ENCODE assay signal across 8 cellular contexts in the genomic region with DNA sequence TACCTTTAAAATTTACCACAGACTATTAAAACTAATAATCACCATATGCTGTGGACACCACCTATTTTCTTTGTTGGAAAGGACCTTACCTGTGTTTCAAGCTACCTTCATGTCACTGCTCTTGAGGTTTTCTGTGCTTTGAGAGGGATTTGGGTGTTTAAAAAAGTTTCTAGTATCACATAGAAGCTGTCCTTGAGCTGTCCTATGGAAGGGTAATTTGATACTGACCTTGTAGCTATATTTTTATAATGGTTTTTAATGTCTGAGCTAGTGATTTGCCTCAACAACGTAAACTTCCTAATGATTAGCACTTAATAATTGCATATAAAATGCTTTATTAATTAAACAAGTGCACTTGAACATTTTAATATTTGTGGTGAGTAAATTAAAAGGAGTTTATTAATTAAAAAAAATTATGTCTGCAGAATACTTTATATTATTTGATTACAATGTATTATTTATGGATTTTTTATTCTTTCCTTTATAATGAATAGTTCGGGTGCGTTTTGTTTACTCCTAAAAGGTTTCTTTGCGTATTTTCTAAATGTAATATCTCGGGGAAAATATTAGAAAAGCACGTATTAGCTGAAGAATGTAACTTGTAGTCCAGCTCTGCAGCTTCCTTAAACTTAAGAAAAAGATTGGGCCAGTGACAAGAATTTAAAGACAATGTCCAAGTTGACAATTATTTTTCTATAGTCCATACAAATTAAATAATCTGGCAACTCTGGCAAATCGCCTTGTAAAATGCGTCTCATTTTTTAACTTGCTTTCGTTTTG. TPM values are rescaled to one million over a fixed set of nuclear protein-coding genes. Genes with fewer than 3 reads are reported as not detected.
A peak's percentile ranks its signal among the peaks of the same experiment; 100 is the strongest.
DNase-seq lines count a peak whose midpoint lies in the region; ATAC-seq and TF ChIP-seq lines count a peak whose summit lies in the region.
"Had no signal": no experiment of that assay in that cellular context is flagged by ENCODE, and none has a peak within 500 bp of the region (broad histone marks: within the 10 kb centered on the region; RNA-seq: fewer than 3 reads in every experiment).

No MANE protein-coding gene starts in this region.

- WGBS in transverse colon (ENCODE audit: low coverage in 1 of 2), 2 donors = 25 to 41% methylated on average over 9 of the region's 9 CpGs
- 23 to 25% methylated on average over 9 of the region's 9 CpGs for WGBS in gastroesophageal sphincter (ENCODE audit: low coverage in 1 of 2), 2 donors

- DNase-seq in activated naive CD4-positive, alpha-beta T cell treated with anti-CD3 and anti-CD28 coated beads, Interleukin-2, amount 50 U/mL, for 72 hours (ENCODE audit: low spot score in 2 of 2) = no peak
- DNase-seq in fibroblast of lung (ENCODE audit: low read depth in 2 of 2) (no peak), transverse colon (no peak)
- DNase-seq: NCI-H510A treated with DMSO at 0.1 percent for 48 hours; stimulated activated CD4-positive, alpha-beta T cell treated with anti-CD3 and anti-CD28 coated beads, Interleukin-1b, Interleukin-23, amount 100 ng/mL, for 48 hours had no signal

- no peak for TF ChIP-seq CTCF in fibroblast of lung (conservative IDR thresholded peaks at IDR 0.05 in 1 of 2, IDR thresholded peaks at IDR 0.05 in 1 of 2; ENCODE audit: low read depth in 1 of 2, low read length in 2 of 2)
- no peak for TF ChIP-seq CTCF in transverse colon (IDR thresholded peaks at IDR 0.05)
- no peak for TF ChIP-seq CTCF in gastroesophageal sphincter (IDR thresholded peaks at IDR 0.05)

- no peak overlapping the region for H2AFZ ChIP-seq in fibroblast of lung (ENCODE audit: low read length)

- in situ Hi-C loops in transverse colon (cut with MboI; ENCODE audit: low pct_ligation_motif_present in 1 of 4, low pct_unique_long_range_greater_than_20kb in 1 of 4, low sequenced_read_pairs in 3 of 4) = loop anchor here in 1 of 4 donors (25.0 kb wide), 1 partner anchor 680 kb away; no protein-coding TSS in a partner anchor

- no peaks in the 10 kb centered on the region for H3K9me3 Mint-ChIP-seq in activated naive CD4-positive, alpha-beta T cell treated with anti-CD3 and anti-CD28 coated beads, Interleukin-2, amount 50 U/mL, for 24 hours
- no peaks in the 10 kb centered on the region for H3K9me3 Mint-ChIP-seq in activated naive CD4-positive, alpha-beta T cell treated with anti-CD3 and anti-CD28 coated beads, Interleukin-2, amount 50 U/mL, for 72 hours

- no peak for ATAC-seq in activated naive CD4-positive, alpha-beta T cell treated with anti-CD3 and anti-CD28 coated beads, Interleukin-2, amount 50 U/mL, for 72 hours
- no peak for ATAC-seq in GM18870 (IDR thresholded peaks at IDR 0.05; ENCODE audit: unreplicated experiment)
- no peak for ATAC-seq in gastroesophageal sphincter

- H3K9ac ChIP-seq in fibroblast of lung (ENCODE audit: insufficient read depth, low read length) = no peak overlapping the region

- peak overlapping the region in 2 of 4 experiments; percentile 23 to 47 for H3K4me3 ChIP-seq in fibroblast of lung (replicated peaks in 1 of 4; ENCODE audit: control extremely low read depth in 1 of 4, insufficient read depth in 1 of 4, low read depth in 3 of 4, low read length in 4 of 4)
- H3K4me3 ChIP-seq in transverse colon = peak overlapping the region in 3 of 4 donors; percentile 17 to 68 (median 55)
- H3K4me3 ChIP-seq in gastroesophageal sphincter = peak overlapping the region in 1 of 2 donors; percentile 57

- H3K9me3 ChIP-seq in fibroblast of lung (ENCODE audit: control insufficient read depth, insufficient read depth, low read depth, low read length) (no peaks in the 10 kb centered on the region), transverse colon (no peaks in the 10 kb centered on the region), gastroesophageal sphincter (no peaks in the 10 kb centered on the region)

- H3K27me3 ChIP-seq in fibroblast of lung (ENCODE audit: control insufficient read depth, insufficient read depth, low read length) = peaks cover 76% of the 10 kb centered on the region
- peaks cover 65% of the 10 kb centered on the region for H3K27me3 ChIP-seq in transverse colon
- peaks cover 100% of the 10 kb centered on the region for H3K27me3 ChIP-seq in gastroesophageal sphincter

- H3K36me3 Mint-ChIP-seq in activated naive CD4-positive, alpha-beta T cell treated with anti-CD3 and anti-CD28 coated beads, Interleukin-2, amount 50 U/mL, for 24 hours = peaks cover 6% of the 10 kb centered on the region
- peaks cover 8 to 33% of the 10 kb centered on the region in 2 donors for H3K36me3 Mint-ChIP-seq in activated naive CD4-positive, alpha-beta T cell treated with anti-CD3 and anti-CD28 coated beads, Interleukin-2, amount 50 U/mL, for 72 hours

- no peaks in the 10 kb centered on the region for H3K79me2 ChIP-seq in fibroblast of lung (ENCODE audit: control insufficient read depth, insufficient read depth, low read length)

- no peak for TF ChIP-seq EP300 in transverse colon (IDR thresholded peaks at IDR 0.05; ENCODE audit: low read depth)
- no peak for TF ChIP-seq EP300 in gastroesophageal sphincter (IDR thresholded peaks at IDR 0.05)

- intact Hi-C loops in transverse colon (cut with DNase I; ENCODE audit: low total_unique reads) = no loop called here

- peaks cover 68% of the 10 kb centered on the region for H3K27me3 Mint-ChIP-seq in activated naive CD4-positive, alpha-beta T cell treated with anti-CD3 and anti-CD28 coated beads, Interleukin-2, amount 50 U/mL, for 24 hours

- H3K4me2 ChIP-seq in fibroblast of lung (ENCODE audit: extremely low read depth, insufficient read depth, low read length) = peak overlapping the region; percentile 58

- peak overlapping the region; percentile 75 for H3K4me3 Mint-ChIP-seq in activated naive CD4-positive, alpha-beta T cell treated with anti-CD3 and anti-CD28 coated beads, Interleukin-2, amount 50 U/mL, for 24 hours

- peaks cover 42% of the 10 kb centered on the region for H3K4me1 Mint-ChIP-seq in activated naive CD4-positive, alpha-beta T cell treated with anti-CD3 and anti-CD28 coated beads, Interleukin-2, amount 50 U/mL, for 24 hours

- H3K27ac ChIP-seq in fibroblast of lung (ENCODE audit: insufficient read depth, low read length) (no peak overlapping the region), transverse colon (peak overlapping the region; percentile 94 to 96 (median 94)), gastroesophageal sphincter (peak overlapping the region in 2 of 4 donors; percentile 31 to 84)

- H3K4me1 ChIP-seq in fibroblast of lung (ENCODE audit: control insufficient read depth, extremely low read depth, insufficient read depth, low read length) (no peaks in the 10 kb centered on the region), transverse colon (peaks cover 18 to 64% (median 41%) of the 10 kb centered on the region in 4 donors), gastroesophageal sphincter (peaks cover 0 to 54% (median 13%) of the 10 kb centered on the region in 3 donors)

- no peak overlapping the region for H3K27ac Mint-ChIP-seq in activated naive CD4-positive, alpha-beta T cell treated with anti-CD3 and anti-CD28 coated beads, Interleukin-2, amount 50 U/mL, for 24 hours
- no peak overlapping the region for H3K27ac Mint-ChIP-seq in activated naive CD4-positive, alpha-beta T cell treated with anti-CD3 and anti-CD28 coated beads, Interleukin-2, amount 50 U/mL, for 72 hours

- no peak for TF ChIP-seq POLR2A in transverse colon (IDR thresholded peaks at IDR 0.05)
- no peak for TF ChIP-seq POLR2A in gastroesophageal sphincter (IDR thresholded peaks at IDR 0.05)

- no peaks in the 10 kb centered on the region for H4K20me1 ChIP-seq in fibroblast of lung (ENCODE audit: control insufficient read depth, extremely low read depth, insufficient read depth, low read length)

- H3K36me3 ChIP-seq in fibroblast of lung (ENCODE audit: control insufficient read depth, insufficient read depth, low read length) (no peaks in the 10 kb centered on the region), transverse colon (no peaks in the 10 kb centered on the region), gastroesophageal sphincter (no peaks in the 10 kb centered on the region)

RNA-seq across cellular contexts. Expression of gene HOXD8, which starts 2.3 kb away (rescaled TPM):
- total RNA-seq in activated naive CD4-positive, alpha-beta T cell treated with anti-CD3 and anti-CD28 coated beads, Interleukin-2, amount 50 U/mL, for 72 hours = not detected
- total RNA-seq in fibroblast of lung (not detected in 2 replicates), transverse colon (10 to 100 TPM in 2 of 4 donors, 1 to 10 TPM in 2; 7.8 to 23.5 (median 13.4) TPM), gastroesophageal sphincter (1 to 10 TPM; 2.3 to 6.9 (median 3.4) TPM)
- 0.05 TPM in 1 of 2 replicates, not detected in the other for polyA plus RNA-seq in fibroblast of lung
- not detected in 2 replicates for polyA plus RNA-seq in fibroblast of lung (2012)
- polyA minus RNA-seq in fibroblast of lung (ENCODE audit: low replicate concordance) = not detected in 2 replicates

RNA-seq across cellular contexts. Expression of gene HOXD9, which starts 9.3 kb away (rescaled TPM):
- not detected for total RNA-seq in activated naive CD4-positive, alpha-beta T cell treated with anti-CD3 and anti-CD28 coated beads, Interleukin-2, amount 50 U/mL, for 72 hours
- not detected in 2 replicates for total RNA-seq in fibroblast of lung
- not detected in 2 replicates for polyA plus RNA-seq in fibroblast of lung
- not detected in 2 replicates for polyA plus RNA-seq in fibroblast of lung (2012)
- polyA minus RNA-seq in fibroblast of lung (ENCODE audit: low replicate concordance) = not detected in 2 replicates
- total RNA-seq in transverse colon = 10 to 100 TPM in 2 of 4 donors, 1 to 10 TPM in 2; 2.7 to 13.3 (median 7.5) TPM
- 1 to 10 TPM in 2 of 4 donors, under 1 TPM in 2; 0.47 to 2.9 (median 1.2) TPM for total RNA-seq in gastroesophageal sphincter

RNA-seq across cellular contexts. Expression of gene HOXD10, which starts 15.2 kb away (rescaled TPM):
- total RNA-seq in activated naive CD4-positive, alpha-beta T cell treated with anti-CD3 and anti-CD28 coated beads, Interleukin-2, amount 50 U/mL, for 72 hours = not detected
- total RNA-seq in fibroblast of lung (not detected in 2 replicates), transverse colon (10 to 100 TPM in 2 of 4 donors, 1 to 10 TPM in 2; 1.1 to 25.1 (median 7.6) TPM), gastroesophageal sphincter (under 1 TPM in 3 of 4 donors, not detected in 1; 0.31 to 0.67 (median 0.52) TPM)
- not detected in 2 replicates for polyA plus RNA-seq in fibroblast of lung
- polyA plus RNA-seq in fibroblast of lung (2012) = not detected in 2 replicates
- not detected in 2 replicates for polyA minus RNA-seq in fibroblast of lung (ENCODE audit: low replicate concordance)

RNA-seq across cellular contexts. Expression of gene HOXD4, which starts 19.5 kb away (rescaled TPM):
- not detected for total RNA-seq in activated naive CD4-positive, alpha-beta T cell treated with anti-CD3 and anti-CD28 coated beads, Interleukin-2, amount 50 U/mL, for 72 hours
- not detected in 2 replicates for total RNA-seq in fibroblast of lung
- not detected in 2 replicates for polyA plus RNA-seq in fibroblast of lung
- polyA plus RNA-seq in fibroblast of lung (2012) = not detected in 2 replicates
- not detected in 2 replicates for polyA minus RNA-seq in fibroblast of lung (ENCODE audit: low replicate concordance)
- total RNA-seq in transverse colon = 10 to 100 TPM in 3 of 4 donors, 1 to 10 TPM in 1; 2.2 to 25.5 (median 15.3) TPM
- 1 to 10 TPM in 2 of 4 donors, under 1 TPM in 1, not detected in 1; 0.69 to 3.6 (median 1.3) TPM for total RNA-seq in gastroesophageal sphincter

RNA-seq across cellular contexts. Expression of gene HOXD11, which starts 24.7 kb away (rescaled TPM):
- not detected for total RNA-seq in activated naive CD4-positive, alpha-beta T cell treated with anti-CD3 and anti-CD28 coated beads, Interleukin-2, amount 50 U/mL, for 72 hours
- not detected in 2 replicates for total RNA-seq in fibroblast of lung
- not detected in 2 replicates for polyA plus RNA-seq in fibroblast of lung
- not detected in 2 replicates for polyA plus RNA-seq in fibroblast of lung (2012)
- not detected in 2 replicates for polyA minus RNA-seq in fibroblast of lung (ENCODE audit: low replicate concordance)
- total RNA-seq in transverse colon = 10 to 100 TPM in 1 of 4 donors, 1 to 10 TPM in 2, under 1 TPM in 1; 0.41 to 13.5 (median 4.4) TPM
- not detected for total RNA-seq in gastroesophageal sphincter
